1 cellular context compared by ENCODE assay signal in genomic region chr17:6651483-6652452, GRCh38.
TF ChIP-seq lines count a peak whose summit lies in the region.

C17orf100 (plus strand) TSS chr17:6651762; CDS start chr17:6651914, 152 bp downstream.
MED31 (minus strand) TSS chr17:6651605; CDS start chr17:6651528, 77 bp downstream.

TF ChIP-seq in K562, 482 proteins besides CTCF, POLR2A, EP300 and RAD21 (continued from another document and continues in another):
- TF ChIP-seq ZNF280B (CRISPR knock-in tag; IDR thresholded peaks at IDR 0.05) = no peak
- no peak for TF ChIP-seq RBM22 (IDR thresholded peaks at IDR 0.05; ENCODE audit: low read depth, low read length, poor library complexity, severe bottlenecking)
- TF ChIP-seq ZNF444 (CRISPR knock-in tag; IDR thresholded peaks at IDR 0.05) = peak; percentile 55; the same call in 1 of the 2 replicates
- no peak for TF ChIP-seq HOMEZ (CRISPR knock-in tag; IDR thresholded peaks at IDR 0.05)
- 0 out of 2 replicates have a peak, but pooled peaks have one; percentile 36 for TF ChIP-seq E2F3 (CRISPR knock-in tag; IDR thresholded peaks at IDR 0.05)
- TF ChIP-seq RNF219 (CRISPR knock-in tag; IDR thresholded peaks at IDR 0.05) = no peak
- no peak for TF ChIP-seq SRSF7 (optimal IDR thresholded peaks at IDR 0.05; ENCODE audit: low read depth, low read length)
- no peak for TF ChIP-seq ZHX1 (conservative IDR thresholded peaks at IDR 0.05; ENCODE audit: low read length)
- TF ChIP-seq SP1 (CRISPR knock-in tag; IDR thresholded peaks at IDR 0.05) = peak; percentile 78
- no peak for TF ChIP-seq STAG1 (CRISPR knock-in tag; IDR thresholded peaks at IDR 0.05; ENCODE audit: borderline replicate concordance)
- TF ChIP-seq ZNF239 (CRISPR knock-in tag; IDR thresholded peaks at IDR 0.05) = no peak
- peak; percentile 71 for TF ChIP-seq FOXJ3 (CRISPR knock-in tag; IDR thresholded peaks at IDR 0.05)
- no peak for TF ChIP-seq TAF7 (tag; IDR thresholded peaks at IDR 0.05)
- no peak for TF ChIP-seq ZNF584 (CRISPR knock-in tag; IDR thresholded peaks at IDR 0.05; ENCODE audit: low read depth)
- no peak for TF ChIP-seq THAP12 (CRISPR knock-in tag; IDR thresholded peaks at IDR 0.05)
- no peak for TF ChIP-seq PRDM10 (IDR thresholded peaks at IDR 0.05; ENCODE audit: partially characterized antibody)
- TF ChIP-seq NCOA1 (IDR thresholded peaks at IDR 0.05; ENCODE audit: low read depth) = no peak
- no peak for TF ChIP-seq EZH2 (IDR thresholded peaks at IDR 0.05; ENCODE audit: borderline replicate concordance, low read depth, low read length)
- TF ChIP-seq NRF1 (conservative IDR thresholded peaks at IDR 0.05 in 1 of 2, IDR thresholded peaks at IDR 0.05 in 1 of 2) = peak; percentile 70 to 75
- TF ChIP-seq ZNF655 (CRISPR knock-in tag; IDR thresholded peaks at IDR 0.05) = no peak
- TF ChIP-seq TFAP4 (CRISPR knock-in tag; IDR thresholded peaks at IDR 0.05; ENCODE audit: borderline replicate concordance) = peak; percentile 64; the same call in 1 of the 2 replicates
- no peak for TF ChIP-seq MCM7 (IDR thresholded peaks at IDR 0.05)
- TF ChIP-seq ELK3 (CRISPR knock-in tag; IDR thresholded peaks at IDR 0.05) = no peak
- TF ChIP-seq NFATC3 (IDR thresholded peaks at IDR 0.05) = no peak
- no peak for TF ChIP-seq PTTG1 (tag; IDR thresholded peaks at IDR 0.05; ENCODE audit: low read depth)
- TF ChIP-seq NR1H2 (CRISPR knock-in tag; IDR thresholded peaks at IDR 0.05) = no peak
- peak; percentile 71; the same call in 1 of the 2 replicates for TF ChIP-seq LCOR (CRISPR knock-in tag; IDR thresholded peaks at IDR 0.05)
- no peak for TF ChIP-seq U2AF1 (optimal IDR thresholded peaks at IDR 0.05; ENCODE audit: low read depth, low read length)
- no peak for TF ChIP-seq ELF4 (CRISPR knock-in tag; IDR thresholded peaks at IDR 0.05)
- TF ChIP-seq KLF10 (CRISPR knock-in tag; IDR thresholded peaks at IDR 0.05) = no peak
- no peak for TF ChIP-seq DNMT1 (IDR thresholded peaks at IDR 0.05)
- no peak for TF ChIP-seq LARP7 (IDR thresholded peaks at IDR 0.05)
- no peak for TF ChIP-seq MYBL2 (IDR thresholded peaks at IDR 0.05; ENCODE audit: low read depth)
- no peak for TF ChIP-seq MYBL2 (CRISPR knock-in tag; IDR thresholded peaks at IDR 0.05; ENCODE audit: borderline replicate concordance)
- TF ChIP-seq ZNF780A (CRISPR knock-in tag; IDR thresholded peaks at IDR 0.05) = no peak
- TF ChIP-seq MAX (CRISPR knock-in tag; IDR thresholded peaks at IDR 0.05) = no peak
- no peak for TF ChIP-seq HNRNPH1 (optimal IDR thresholded peaks at IDR 0.05; ENCODE audit: low read depth, low read length)
- TF ChIP-seq TARDBP (IDR thresholded peaks at IDR 0.05) = no peak
- TF ChIP-seq HNRNPK (IDR thresholded peaks at IDR 0.05; ENCODE audit: low read depth, low read length, poor library complexity, severe bottlenecking) = no peak
- TF ChIP-seq NFRKB (IDR thresholded peaks at IDR 0.05; ENCODE audit: low read depth) = 0 out of 2 replicates have a peak, but pooled peaks have one; percentile 38
- TF ChIP-seq ZNF146 (CRISPR knock-in tag; IDR thresholded peaks at IDR 0.05; ENCODE audit: unreplicated experiment) = no peak
- TF ChIP-seq PHF20 (IDR thresholded peaks at IDR 0.05; ENCODE audit: partially characterized antibody) = no peak
- no peak for TF ChIP-seq TEAD4 (IDR thresholded peaks at IDR 0.05; ENCODE audit: low read length)
- no peak for TF ChIP-seq TEAD4 (CRISPR knock-in tag; IDR thresholded peaks at IDR 0.05; ENCODE audit: borderline replicate concordance)
- no peak for TF ChIP-seq ZEB2 (IDR thresholded peaks at IDR 0.05)
- TF ChIP-seq ZNF12 (CRISPR knock-in tag; IDR thresholded peaks at IDR 0.05) = no peak
- no peak for TF ChIP-seq PHF21A (IDR thresholded peaks at IDR 0.05; ENCODE audit: borderline replicate concordance, low read depth)
- TF ChIP-seq KDM5B (IDR thresholded peaks at IDR 0.05; ENCODE audit: insufficient replicate concordance, low read depth, low read length) = peak; percentile 65
- no peak for TF ChIP-seq ZNF436 (CRISPR knock-in tag; IDR thresholded peaks at IDR 0.05)
